In genomic region chr15:71447328-71448250, GRCh38 we compare ENCODE assay signal across 14 cellular contexts.
A peak's percentile ranks its signal among the peaks of the same experiment; 100 is the strongest.
DNase-seq lines count a peak whose midpoint lies in the region; ATAC-seq and TF ChIP-seq lines count a peak whose summit lies in the region.
"Had no signal": no experiment of that assay in that cellular context is flagged by ENCODE, and none has a peak within 500 bp of the region (broad histone marks: within the 10 kb centered on the region; RNA-seq: fewer than 3 reads in every experiment).

No MANE protein-coding gene starts in this region.

- no peak overlapping the region for H3K27ac ChIP-seq in coronary artery

- H3K4me3 ChIP-seq in fibroblast of villous mesenchyme (ENCODE audit: low read depth, low read length) (no peak overlapping the region), retinal pigment epithelial cell (ENCODE audit: low read length) (no peak overlapping the region), coronary artery (no peak overlapping the region)
- H3K4me3 ChIP-seq: GM12878 had no signal

- DNase-seq in HCEC 1CT = peak; percentile 47
- peak; percentile 83 for DNase-seq in SW480 (ENCODE audit: low spot score)
- DNase-seq in fibroblast of villous mesenchyme (ENCODE audit: low read depth) = peak; percentile 26
- peak; percentile 52 for DNase-seq in retinal pigment epithelial cell (ENCODE audit: low read depth)
- DNase-seq in coronary artery (ENCODE audit: low spot score) = no peak
- no peak for DNase-seq in NCI-H446 treated with DMSO at 0.1 percent for 48 hours (lab: John Stamatoyannopoulos, UW)
- DNase-seq in erythroblast (lab: John Stamatoyannopoulos, UW) = no peak
- DNase-seq: CD8-positive, alpha-beta memory T cell; cortex of kidney; stimulated activated naive CD4-positive, alpha-beta T cell had no signal

- TF ChIP-seq CTCF in fibroblast of villous mesenchyme (IDR thresholded peaks at IDR 0.05; ENCODE audit: insufficient read depth, low read depth, low read length) (peak; percentile 8), retinal pigment epithelial cell (conservative IDR thresholded peaks at IDR 0.05; ENCODE audit: low read depth, low read length) (no peak), coronary artery (IDR thresholded peaks at IDR 0.05) (no peak)

- ATAC-seq in GM18868 (IDR thresholded peaks at IDR 0.05; ENCODE audit: unreplicated experiment) = no peak
- ATAC-seq: activated CD4-positive, CD25-positive, alpha-beta regulatory T cell treated with anti-CD3 and anti-CD28 coated beads, Interleukin-2, amount 50 U/mL, for 24 hours; activated T-helper 17 cell treated with anti-CD3 and anti-CD28 coated beads, Interleukin-2, amount 50 U/mL, for 72 hours had no signal

- TF ChIP-seq POLR2A in erythroblast (IDR thresholded peaks at IDR 0.05; ENCODE audit: low read length) = no peak

Comparison
In these comparisons a context has a peak if more than half of its experiments do, and no peak if none do; other contexts are left out.
1. DNase-seq: peak in HCEC 1CT (single experiment), SW480 (single experiment), fibroblast of villous mesenchyme (single experiment) and retinal pigment epithelial cell (single experiment); none in coronary artery (single experiment), NCI-H446 treated with DMSO at 0.1 percent for 48 hours (single experiment) and erythroblast (0 of 2).